Comparison of ENCODE assay signal across 12 cellular contexts in the genomic region with DNA sequence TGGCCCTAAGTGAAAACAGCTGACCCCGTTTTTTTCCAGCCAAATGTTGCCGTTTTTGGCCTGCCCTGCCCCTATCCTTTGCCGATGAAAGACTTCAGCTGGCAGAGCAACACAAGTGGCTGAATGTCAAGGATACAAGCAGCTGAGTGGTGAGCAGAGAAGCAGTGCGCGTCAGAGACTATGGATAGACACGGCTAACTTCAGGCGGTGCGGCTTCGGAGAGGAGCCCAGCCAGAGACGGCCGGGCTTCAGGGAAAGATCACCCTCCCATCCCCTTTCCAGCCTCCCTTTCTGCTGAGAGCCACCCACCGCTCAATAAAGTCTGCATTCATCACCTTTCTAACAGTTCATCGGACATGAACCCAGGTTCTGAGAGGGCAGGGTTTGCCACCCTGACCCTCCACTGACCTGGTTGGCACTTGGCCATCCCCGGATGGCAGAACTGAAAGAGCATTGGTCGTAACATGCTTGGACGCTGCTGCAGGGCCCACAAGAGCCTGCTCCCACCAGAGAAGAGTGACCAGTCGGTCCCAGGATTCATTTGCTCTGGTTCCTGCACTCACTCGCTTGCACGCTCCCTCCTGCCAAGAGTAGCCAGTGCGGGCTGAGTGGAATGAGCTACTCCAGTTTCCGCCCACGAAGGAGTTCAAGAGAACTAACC.
DNase-seq lines count a peak whose midpoint lies in the region; ATAC-seq and TF ChIP-seq lines count a peak whose summit lies in the region.
"Had no signal": no experiment of that assay in that cellular context is flagged by ENCODE, and none has a peak within 500 bp of the region (broad histone marks: within the 10 kb centered on the region; RNA-seq: fewer than 3 reads in every experiment).

No MANE protein-coding gene starts in this region.

- intact Hi-C loops in Right ventricle myocardium superior (cut with DNase I) = no loop called here

- no peak for TF ChIP-seq CTCF in nephron (IDR thresholded peaks at IDR 0.05; ENCODE audit: unreplicated experiment in 3 of 3)

- H3K36me3 Mint-ChIP-seq in nephron (ENCODE audit: low read depth) = no peaks in the 10 kb centered on the region
- H3K36me3 Mint-ChIP-seq: stimulated activated effector memory CD8-positive, alpha-beta T cell treated with anti-CD3 and anti-CD28 coated beads, Interleukin-12 subunit alpha, Interleukin-12 subunit beta, amount 100 ng/mL, for 72 hours had no signal

- H3K4me3 Mint-ChIP-seq in nephron = peak overlapping the region in 2 of 3 experiments; percentile 35 to 61
- H3K4me3 Mint-ChIP-seq: activated B cell treated with CpG ODN at 0.5 μM for 24 hours; stimulated activated effector memory CD8-positive, alpha-beta T cell treated with anti-CD3 and anti-CD28 coated beads, Interleukin-12 subunit alpha, Interleukin-12 subunit beta, amount 100 ng/mL, for 72 hours had no signal

- peak overlapping the region; percentile 31 to 74 (median 71) for H3K27ac Mint-ChIP-seq in nephron
- H3K27ac Mint-ChIP-seq: activated B cell treated with CpG ODN at 0.5 μM for 24 hours; stimulated activated effector memory CD8-positive, alpha-beta T cell treated with anti-CD3 and anti-CD28 coated beads, Interleukin-12 subunit alpha, Interleukin-12 subunit beta, amount 100 ng/mL, for 72 hours had no signal

- peaks cover 9% of the 10 kb centered on the region for H3K4me1 Mint-ChIP-seq in nephron
- H3K4me1 Mint-ChIP-seq: activated B cell treated with CpG ODN at 0.5 μM for 24 hours; stimulated activated effector memory CD8-positive, alpha-beta T cell treated with anti-CD3 and anti-CD28 coated beads, Interleukin-12 subunit alpha, Interleukin-12 subunit beta, amount 100 ng/mL, for 72 hours had no signal

- H3K9me3 Mint-ChIP-seq in nephron = peaks cover 16% of the 10 kb centered on the region
- H3K9me3 Mint-ChIP-seq: activated B cell treated with CpG ODN at 0.5 μM for 24 hours; stimulated activated effector memory CD8-positive, alpha-beta T cell treated with anti-CD3 and anti-CD28 coated beads, Interleukin-12 subunit alpha, Interleukin-12 subunit beta, amount 100 ng/mL, for 72 hours had no signal

- ATAC-seq in Right ventricle myocardium superior (ENCODE audit: poor library complexity) (peak; percentile 96), GM18498 (IDR thresholded peaks at IDR 0.05; ENCODE audit: unreplicated experiment) (no peak), GM18873 (IDR thresholded peaks at IDR 0.05; ENCODE audit: low FRiP score, unreplicated experiment) (no peak)
- ATAC-seq: stimulated activated effector memory CD8-positive, alpha-beta T cell treated with anti-CD3 and anti-CD28 coated beads, Interleukin-12 subunit alpha, Interleukin-12 subunit beta, amount 100 ng/mL, for 72 hours had no signal

- no peaks in the 10 kb centered on the region for H3K27me3 Mint-ChIP-seq in nephron (ENCODE audit: low read depth)
- H3K27me3 Mint-ChIP-seq: activated B cell treated with CpG ODN at 0.5 μM for 24 hours had no signal

- peak; percentile 10 for DNase-seq in AG08395 (ENCODE audit: low spot score)
- DNase-seq in NCI-H510A treated with DMSO at 0.1 percent for 48 hours (lab: John Stamatoyannopoulos, UW) = peak; percentile 31
- peak; percentile 58 for DNase-seq in Right ventricle myocardium superior
- DNase-seq in activated gamma-delta T cell treated with Interleukin-2 at 50 U/mL for 16 hours = no peak
- DNase-seq in central memory CD4-positive, alpha-beta T cell = no peak
- DNase-seq: activated B cell treated with CpG ODN at 0.5 μM for 24 hours, KBM-7, NCI-H345 had no signal

Comparison
In these comparisons a context has a peak if more than half of its experiments do, and no peak if none do; other contexts are left out.
1. DNase-seq: peak in AG08395 (single experiment), NCI-H510A treated with DMSO at 0.1 percent for 48 hours (single experiment) and Right ventricle myocardium superior (single experiment); none in activated gamma-delta T cell treated with Interleukin-2 at 50 U/mL for 16 hours (single experiment) and central memory CD4-positive, alpha-beta T cell (single experiment).